21 cellular contexts compared by ENCODE assay signal in genomic region chr5:7418276-7418675, GRCh38. TPM values are rescaled to one million over a fixed set of nuclear protein-coding genes. Genes with fewer than 3 reads are reported as not detected.
DNase-seq lines count a peak whose midpoint lies in the region; ATAC-seq and TF ChIP-seq lines count a peak whose summit lies in the region.
"Had no signal": no experiment of that assay in that cellular context is flagged by ENCODE, and none has a peak within 500 bp of the region (broad histone marks: within the 10 kb centered on the region; RNA-seq: fewer than 3 reads in every experiment).

No MANE protein-coding gene starts in this region.

- H2BK12ac ChIP-seq in trophoblast cell (ENCODE audit: low read length), result no peak overlapping the region

- ATAC-seq in WTC11 (no peak), gastrocnemius medialis (peak; percentile 51 to 63), GM18867 (IDR thresholded peaks at IDR 0.05; ENCODE audit: unreplicated experiment) (no peak)
- ATAC-seq: A549, HCT116 had no signal

- intact Hi-C loops in gastrocnemius medialis (cut with DNase I; ENCODE audit: low total_unique reads), result loop anchor here (10.0 kb wide), 1 partner anchor 703 kb away; the partner anchor contains the start of gene TENT4A

- H2BK5ac ChIP-seq in trophoblast cell (ENCODE audit: low read depth, low read length, poor library complexity), result no peak overlapping the region

- H3K27ac ChIP-seq in trophoblast cell (ENCODE audit: low read depth, low read length) (no peak overlapping the region), gastrocnemius medialis (peak overlapping the region; percentile 88 to 94 (median 92)), caudate nucleus (ENCODE audit: low read depth, low read length) (no peak overlapping the region)
- H3K27ac ChIP-seq: A549; BLaER1 treated with 17β-estradiol and CSF1 and Interleukin-3, amounts not matched to agents 10 nM and 100 nM had no signal

- H3K4me1 ChIP-seq in trophoblast cell (ENCODE audit: control insufficient read depth in 1 of 2, insufficient read depth in 2 of 2, low read length in 2 of 2), result peaks cover 10 to 24% of the 10 kb centered on the region in 2 experiments
- H3K4me1 ChIP-seq in gastrocnemius medialis, result peaks cover 86 to 92% of the 10 kb centered on the region in 2 donors
- H3K4me1 ChIP-seq: A549, BE2C had no signal

- H3K14ac ChIP-seq in trophoblast cell (ENCODE audit: low read length), result no peak overlapping the region

- no peaks in the 10 kb centered on the region for H3K36me3 ChIP-seq in trophoblast cell (ENCODE audit: control insufficient read depth in 1 of 2, insufficient read depth in 2 of 2, low read length in 2 of 2)
- no peaks in the 10 kb centered on the region for H3K36me3 ChIP-seq in gastrocnemius medialis
- H3K36me3 ChIP-seq: BE2C; BLaER1 treated with 17β-estradiol and CSF1 and Interleukin-3, amounts not matched to agents 10 nM and 100 nM had no signal

- no peaks in the 10 kb centered on the region for H3K27me3 Mint-ChIP-seq in WTC11 (ENCODE audit: low read depth)

- no peak overlapping the region for H4K8ac ChIP-seq in trophoblast cell (ENCODE audit: low read depth, low read length)

- H3K9me3 ChIP-seq in trophoblast cell (ENCODE audit: insufficient read depth, low read depth, low read length), result no peaks in the 10 kb centered on the region
- no peaks in the 10 kb centered on the region for H3K9me3 ChIP-seq in gastrocnemius medialis
- H3K9me3 ChIP-seq: A549, BE2C had no signal

- no peak overlapping the region for H4K91ac ChIP-seq in trophoblast cell (ENCODE audit: low read depth, low read length)

- TF ChIP-seq CTCF in WTC11 (IDR thresholded peaks at IDR 0.05) (no peak), gastrocnemius medialis (IDR thresholded peaks at IDR 0.05 in 4 of 5, conservative IDR thresholded peaks at IDR 0.05 in 1 of 5) (no peak)

- CTCF ChIA-PET in WTC11 (lab: Charles Lee), result interaction anchor here (0.9 to 4.8 kb wide), 3 partner anchors 20 to 101 kb away, joined by 3 to 23 read pairs (median 12); no protein-coding TSS in a partner anchor

- no peak overlapping the region for H3K4me2 ChIP-seq in trophoblast cell (ENCODE audit: low read length)
- H3K4me2 ChIP-seq: A549; BLaER1 treated with 17β-estradiol and CSF1 and Interleukin-3, amounts not matched to agents 10 nM and 100 nM had no signal

- WGBS in trophoblast cell (ENCODE audit: extremely low coverage, insufficient coverage, insufficient read length), result no CpG with 5 or more reads among the region's 3 CpGs

- no peak overlapping the region for H3K4me3 Mint-ChIP-seq in WTC11
- H3K4me3 Mint-ChIP-seq: CD14-positive monocyte; CD4-positive, alpha-beta T cell; CD8-positive, alpha-beta memory T cell; H9 had no signal

- peaks cover 1% of the 10 kb centered on the region for H3K79me1 ChIP-seq in trophoblast cell (ENCODE audit: low read length)

- H3K4me1 Mint-ChIP-seq in WTC11, result peaks cover 79% of the 10 kb centered on the region
- H3K4me1 Mint-ChIP-seq: CD8-positive, alpha-beta memory T cell had no signal

- TF ChIP-seq POLR2A in gastrocnemius medialis (IDR thresholded peaks at IDR 0.05), result no peak

- no peak overlapping the region for H4K12ac ChIP-seq in trophoblast cell (ENCODE audit: low read depth, low read length)

- no peak overlapping the region for H3K4ac ChIP-seq in trophoblast cell (ENCODE audit: low read depth, low read length)

- H3K27ac Mint-ChIP-seq in WTC11, result peak overlapping the region; percentile 71
- H3K27ac Mint-ChIP-seq: CD14-positive monocyte; CD4-positive, alpha-beta T cell; CD8-positive, alpha-beta memory T cell had no signal

- DNase-seq in WTC11 (ENCODE audit: low spot score) (no peak), medulla oblongata (ENCODE audit: extremely low spot score) (peak; percentile 62), trophoblast cell (no peak), gastrocnemius medialis (peak; percentile 76), caudate nucleus (lab: John Stamatoyannopoulos, UW) (no peak), SIG-M5 treated with dmso at 0.1 percent for 504 hours (lab: John Stamatoyannopoulos, UW; ENCODE audit: unreplicated experiment) (no peak)
- no peak for DNase-seq in activated naive CD4-positive, alpha-beta T cell treated with anti-CD3 and anti-CD28 coated beads, Interleukin-2, amount 50 U/mL, for 16 hours
- DNase-seq: 8988T; ACHN; AML-193; BE2C; CD4-positive, alpha-beta T cell; CD8-positive, alpha-beta memory T cell; DMS 273 treated with DMSO at 0.1 percent for 48 hours; DMS79; H9 had no signal

- no peak overlapping the region for H2BK120ac ChIP-seq in trophoblast cell (ENCODE audit: insufficient read depth, low read length, poor library complexity)

- H3K79me2 ChIP-seq in trophoblast cell (ENCODE audit: control insufficient read depth, insufficient read depth, low read length, poor library complexity), result no peaks in the 10 kb centered on the region

- peak overlapping the region; percentile 15 for H3K4me3 ChIP-seq in trophoblast cell (ENCODE audit: low read depth, low read length)
- no peak overlapping the region for H3K4me3 ChIP-seq in gastrocnemius medialis
- H3K4me3 ChIP-seq: A549; BLaER1 treated with 17β-estradiol and CSF1 and Interleukin-3, amounts not matched to agents 10 nM and 100 nM had no signal

- H2AFZ ChIP-seq in trophoblast cell (ENCODE audit: insufficient read depth, low read length, poor library complexity), result no peak overlapping the region

- no peak overlapping the region for H3K18ac ChIP-seq in trophoblast cell (ENCODE audit: low read length)

- in situ Hi-C loops in gastrocnemius medialis (cut with MboI; ENCODE audit: low sequenced_read_pairs in 4 of 4), result no loop called here

- H2AK5ac ChIP-seq in trophoblast cell (ENCODE audit: low read length), result no peak overlapping the region

- no peak overlapping the region for H3K23ac ChIP-seq in trophoblast cell (ENCODE audit: low read length)

- no peaks in the 10 kb centered on the region for H3K9me3 Mint-ChIP-seq in WTC11
- H3K9me3 Mint-ChIP-seq: CD4-positive, alpha-beta T cell; H9 had no signal

- peaks cover 61% of the 10 kb centered on the region for H3K36me3 Mint-ChIP-seq in WTC11
- H3K36me3 Mint-ChIP-seq: CD14-positive monocyte; CD8-positive, alpha-beta memory T cell had no signal

- POLR2A ChIA-PET in WTC11 (lab: Charles Lee), result no interaction called here

- H3K9ac ChIP-seq in trophoblast cell (ENCODE audit: low read length), result no peak overlapping the region
- H3K9ac ChIP-seq: BLaER1 treated with 17β-estradiol and CSF1 and Interleukin-3, amounts not matched to agents 10 nM and 100 nM had no signal

- no peaks in the 10 kb centered on the region for H3K27me3 ChIP-seq in trophoblast cell (ENCODE audit: insufficient read depth, low read length)
- no peaks in the 10 kb centered on the region for H3K27me3 ChIP-seq in gastrocnemius medialis
- H3K27me3 ChIP-seq: BE2C; BLaER1 treated with 17β-estradiol and CSF1 and Interleukin-3, amounts not matched to agents 10 nM and 100 nM had no signal

TF ChIP-seq in WTC11, 78 proteins besides CTCF, POLR2A, EP300 and RAD21:
- TF ChIP-seq MXD4 (CRISPR knock-in tag; IDR thresholded peaks at IDR 0.05; ENCODE audit: borderline replicate concordance) (no peak), NFATC4 (CRISPR knock-in tag; IDR thresholded peaks at IDR 0.05) (no peak), ZNF396 (CRISPR knock-in tag; IDR thresholded peaks at IDR 0.05; ENCODE audit: borderline replicate concordance) (no peak)
TF ChIP-seq in WTC11: peak in this region for 0.

RNA-seq across cellular contexts. Expression of gene ADCY2, which starts 22.3 kb away (rescaled TPM):
- total RNA-seq in WTC11 (2021), result 142 to 165 TPM (median 154 TPM) in 3 replicates
- 2.0 and 2.9 TPM in 2 replicates for polyA plus RNA-seq in trophoblast cell (2013)
- 10 to 100 TPM; 24.3 to 50.1 (median 36.5) TPM for total RNA-seq in gastrocnemius medialis
- total RNA-seq: CD4-positive, alpha-beta T cell; CD8-positive, alpha-beta memory T cell had no signal
- polyA plus RNA-seq: A549; CD14-positive monocyte; CD8-positive, alpha-beta memory T cell had no signal

Comparison
In these comparisons a context has a peak if more than half of its experiments do, and no peak if none do; other contexts are left out.
1. ATAC-seq: peak in gastrocnemius medialis (2 of 2); none in WTC11 (single experiment) and GM18867 (single experiment).
2. DNase-seq: peak in medulla oblongata (single experiment) and gastrocnemius medialis (2 of 2); none in WTC11 (single experiment), trophoblast cell (0 of 2), caudate nucleus (0 of 61), SIG-M5 treated with dmso at 0.1 percent for 504 hours (single experiment) and activated naive CD4-positive, alpha-beta T cell treated with anti-CD3 and anti-CD28 coated beads, Interleukin-2, amount 50 U/mL, for 16 hours (single experiment).
3. H3K27ac ChIP-seq: peak in gastrocnemius medialis (4 of 4); none in trophoblast cell (single experiment) and caudate nucleus (single experiment).